28 cellular contexts compared by ENCODE assay signal in genomic region chr9:116721411-116721810, GRCh38.
"Had no signal": no experiment of that assay in that cellular context is flagged by ENCODE, and none has a peak within 500 bp of the region (broad histone marks: within the 10 kb centered on the region; RNA-seq: fewer than 3 reads in every experiment).

No MANE protein-coding gene starts in this region.

- H3K27me3 ChIP-seq: stomach, suprapubic skin, testis, thyroid gland, tibial artery, tibial nerve, transverse colon, upper lobe of left lung, upper lobe of right lung, uterus, vagina had no signal

- H3K9me3 Mint-ChIP-seq: stimulated activated effector memory CD8-positive, alpha-beta T cell treated with anti-CD3 and anti-CD28 coated beads, Interleukin-12 subunit alpha, Interleukin-12 subunit beta, amount 100 ng/mL, for 72 hours; stimulated activated memory B cell treated with anti-CD40 and anti-IgM and Interleukin-4, amounts not matched to agents 10 μg/mL and 1 μg/mL and 100 μg/mL, for 72 hours; stimulated activated naive B cell treated with anti-CD40 and anti-IgM and Interleukin-4, amounts not matched to agents 10 μg/mL and 1 μg/mL and 100 μg/mL, for 72 hours had no signal

- H3K27ac Mint-ChIP-seq: stimulated activated effector memory CD8-positive, alpha-beta T cell treated with anti-CD3 and anti-CD28 coated beads, Interleukin-12 subunit alpha, Interleukin-12 subunit beta, amount 100 ng/mL, for 72 hours; stimulated activated memory B cell treated with anti-CD40 and anti-IgM and Interleukin-4, amounts not matched to agents 10 μg/mL and 1 μg/mL and 100 μg/mL, for 72 hours; stimulated activated naive B cell treated with anti-CD40 and anti-IgM and Interleukin-4, amounts not matched to agents 10 μg/mL and 1 μg/mL and 100 μg/mL, for 72 hours; stimulated activated naive CD8-positive, alpha-beta T cell treated with anti-CD3 and anti-CD28 coated beads, Interleukin-15, amount 100 ng/mL, for 72 hours; stimulated activated naive CD8-positive, alpha-beta T cell treated with anti-CD3 and anti-CD28 coated beads, Interleukin-15, Interleukin-2, amounts not matched to agents 100 ng/mL and 50 ng/mL, for 24 hours; type B pancreatic cell had no signal

- H3K9me3 ChIP-seq: stomach, suprapubic skin, testis, thoracic aorta, thyroid gland, tibial artery, tibial nerve, transverse colon, upper lobe of left lung, upper lobe of right lung, uterus, vagina had no signal

- H3K4me3 ChIP-seq: stomach, suprapubic skin, testis, thoracic aorta, thyroid gland, tibial artery, tibial nerve, transverse colon, upper lobe of left lung, upper lobe of right lung, uterus, vagina had no signal

- FAIRE-seq: urothelium cell line had no signal

- H3K4me3 Mint-ChIP-seq: stimulated activated effector memory CD8-positive, alpha-beta T cell treated with anti-CD3 and anti-CD28 coated beads, Interleukin-12 subunit alpha, Interleukin-12 subunit beta, amount 100 ng/mL, for 72 hours; stimulated activated memory B cell treated with anti-CD40 and anti-IgM and Interleukin-4, amounts not matched to agents 10 μg/mL and 1 μg/mL and 100 μg/mL, for 72 hours; stimulated activated naive B cell treated with anti-CD40 and anti-IgM and Interleukin-4, amounts not matched to agents 10 μg/mL and 1 μg/mL and 100 μg/mL, for 72 hours; stimulated activated naive CD8-positive, alpha-beta T cell treated with anti-CD3 and anti-CD28 coated beads, Interleukin-15, amount 100 ng/mL, for 72 hours; stimulated activated naive CD8-positive, alpha-beta T cell treated with anti-CD3 and anti-CD28 coated beads, Interleukin-15, Interleukin-2, amounts not matched to agents 100 ng/mL and 50 ng/mL, for 24 hours; type B pancreatic cell had no signal

- H3K4me1 Mint-ChIP-seq: stimulated activated effector memory CD8-positive, alpha-beta T cell treated with anti-CD3 and anti-CD28 coated beads, Interleukin-12 subunit alpha, Interleukin-12 subunit beta, amount 100 ng/mL, for 72 hours; stimulated activated memory B cell treated with anti-CD40 and anti-IgM and Interleukin-4, amounts not matched to agents 10 μg/mL and 1 μg/mL and 100 μg/mL, for 72 hours; stimulated activated naive B cell treated with anti-CD40 and anti-IgM and Interleukin-4, amounts not matched to agents 10 μg/mL and 1 μg/mL and 100 μg/mL, for 72 hours; stimulated activated naive CD8-positive, alpha-beta T cell treated with anti-CD3 and anti-CD28 coated beads, Interleukin-15, amount 100 ng/mL, for 72 hours had no signal

- H3K36me3 ChIP-seq: suprapubic skin, thoracic aorta, thyroid gland, transverse colon, upper lobe of left lung, upper lobe of right lung, uterus, vagina had no signal

- H3K4me1 ChIP-seq: stomach, suprapubic skin, testis, thyroid gland, tibial artery, transverse colon, upper lobe of left lung, upper lobe of right lung, uterus, vagina had no signal

- H3K27ac ChIP-seq: stomach, suprapubic skin, testis, thoracic aorta, thyroid gland, tibial artery, tibial nerve, transverse colon, upper lobe of left lung, upper lobe of right lung, uterus, vagina had no signal

- DNase-seq: stimulated activated CD4-positive, alpha-beta T cell treated with anti-CD3 and anti-CD28 coated beads, Interleukin-2, amount 100 ng/mL, for 48 hours; stimulated activated CD4-positive, alpha-beta T cell treated with anti-CD3 and anti-CD28 coated beads, Interleukin-4, amount 100 ng/mL, for 1 hour; stimulated activated CD4-positive, alpha-beta T cell treated with anti-CD3 and anti-CD28 coated beads, Interleukin-4, amount 100 ng/mL, for 24 hours; stimulated activated CD4-positive, alpha-beta T cell treated with anti-CD3 and anti-CD28 coated beads, Interleukin-4, amount 100 ng/mL, for 4 hours; stimulated activated CD8-positive, alpha-beta memory T cell treated with anti-CD3 and anti-CD28 coated beads, Interleukin-4, amount 100 ng/mL, for 48 hours; stimulated activated naive B cell treated with anti-CD40 and anti-IgM and Interleukin-4, amounts not matched to agents 10 μg/mL and 1 μg/mL and 100 μg/mL, for 72 hours; stimulated activated naive CD4-positive, alpha-beta T cell; stimulated activated naive CD4-positive, alpha-beta T cell treated with Interleukin-2 at 50 U/mL for 16 hours; stimulated activated naive CD8-positive, alpha-beta T cell treated with anti-CD3 and anti-CD28 coated beads, Interleukin-15, amount 100 ng/mL, for 72 hours; stimulated activated naive CD8-positive, alpha-beta T cell treated with anti-CD3 and anti-CD28 coated beads, Interleukin-15, Interleukin-2, amounts not matched to agents 100 U/mL and 50 U/mL, for 24 hours; stomach; substantia nigra; testis; thyroid gland; tibial artery; transverse colon; upper lobe of left lung; upper lobe of right lung; uterus had no signal

- H3K27me3 Mint-ChIP-seq: stimulated activated memory B cell treated with anti-CD40 and anti-IgM and Interleukin-4, amounts not matched to agents 10 μg/mL and 1 μg/mL and 100 μg/mL, for 72 hours; stimulated activated naive CD8-positive, alpha-beta T cell treated with anti-CD3 and anti-CD28 coated beads, Interleukin-15, amount 100 ng/mL, for 72 hours had no signal

- H3K36me3 Mint-ChIP-seq: stimulated activated effector memory CD8-positive, alpha-beta T cell treated with anti-CD3 and anti-CD28 coated beads, Interleukin-12 subunit alpha, Interleukin-12 subunit beta, amount 100 ng/mL, for 72 hours; stimulated activated memory B cell treated with anti-CD40 and anti-IgM and Interleukin-4, amounts not matched to agents 10 μg/mL and 1 μg/mL and 100 μg/mL, for 72 hours; stimulated activated naive B cell treated with anti-CD40 and anti-IgM and Interleukin-4, amounts not matched to agents 10 μg/mL and 1 μg/mL and 100 μg/mL, for 72 hours had no signal
